12 cellular contexts compared by ENCODE assay signal in genomic region chr7:22663319-22663718, GRCh38.
DNase-seq lines count a peak whose midpoint lies in the region; ATAC-seq and TF ChIP-seq lines count a peak whose summit lies in the region.
"Had no signal": no experiment of that assay in that cellular context is flagged by ENCODE, and none has a peak within 500 bp of the region (broad histone marks: within the 10 kb centered on the region; RNA-seq: fewer than 3 reads in every experiment).

No MANE protein-coding gene starts in this region.

- peak overlapping the region; percentile 88 for H3K18ac ChIP-seq in IMR-90 (ENCODE audit: low read depth, low read length)

- peak; percentile 40 for DNase-seq in activated CD4-positive, alpha-beta T cell treated with anti-CD3 and anti-CD28 coated beads for 36 hours
- DNase-seq in activated CD4-positive, alpha-beta T cell treated with anti-CD3 and anti-CD28 coated beads, Interleukin-2, amount 50 U/mL, for 4 hours, result no peak
- peak; percentile 83 for DNase-seq in IMR-90
- peak; percentile 85 for DNase-seq in adipocyte (ENCODE audit: low read depth)
- no peak for DNase-seq in omental fat pad (ENCODE audit: low spot score)
- no peak for DNase-seq in inferior parietal cortex (ENCODE audit: extremely low spot score)
- DNase-seq in CD4-positive, alpha-beta T cell, result no peak
- no peak for DNase-seq in GF-D8 (lab: John Stamatoyannopoulos, UW)
- DNase-seq: activated naive CD8-positive, alpha-beta T cell treated with anti-CD3 and anti-CD28 coated beads, Interleukin-2, amount 10 ng/mL, durations not matched to agents 7 days and 5 days; midbrain; NCI-H2029 treated with DMSO at 0.1 percent for 48 hours had no signal

- peak overlapping the region; percentile 88 for H4K5ac ChIP-seq in IMR-90 (ENCODE audit: low read depth, low read length)

- peaks cover 21% of the 10 kb centered on the region for H3K27me3 Mint-ChIP-seq in activated CD4-positive, alpha-beta T cell treated with anti-CD3 and anti-CD28 coated beads for 36 hours
- H3K27me3 Mint-ChIP-seq in CD4-positive, alpha-beta T cell, result peaks cover 6% of the 10 kb centered on the region

- peak overlapping the region; percentile 95 for H3K27ac ChIP-seq in IMR-90 (ENCODE audit: insufficient read depth, low read length)
- no peak overlapping the region for H3K27ac ChIP-seq in CD4-positive, alpha-beta T cell (ENCODE audit: low read depth, low read length)
- H3K27ac ChIP-seq: esophagus muscularis mucosa had no signal

- H2BK5ac ChIP-seq in IMR-90 (ENCODE audit: low read depth, low read length, poor library complexity, severe bottlenecking), result peak overlapping the region; percentile 87

- peak overlapping the region; percentile 91 to 95 for H4K8ac ChIP-seq in IMR-90 (ENCODE audit: low read depth in 2 of 2, low read length in 2 of 2)

- dilution Hi-C loops in IMR-90 (cut with HindIII; ENCODE audit: low sequenced_read_pairs, unreplicated experiment), result no loop called here

- H2BK20ac ChIP-seq in IMR-90 (ENCODE audit: low read depth, low read length), result peak overlapping the region; percentile 98

- H2BK15ac ChIP-seq in IMR-90 (ENCODE audit: low read depth, low read length), result peak overlapping the region; percentile 96; the same call in 2 of the 3 replicates

- H3K4me1 Mint-ChIP-seq in activated CD4-positive, alpha-beta T cell treated with anti-CD3 and anti-CD28 coated beads for 36 hours, result peaks cover 53% of the 10 kb centered on the region
- no peaks in the 10 kb centered on the region for H3K4me1 Mint-ChIP-seq in CD4-positive, alpha-beta T cell (ENCODE audit: low read depth)

- peak overlapping the region; percentile 87 for H3K27ac Mint-ChIP-seq in activated CD4-positive, alpha-beta T cell treated with anti-CD3 and anti-CD28 coated beads for 36 hours
- H3K27ac Mint-ChIP-seq in CD4-positive, alpha-beta T cell, result no peak overlapping the region
- H3K27ac Mint-ChIP-seq: activated naive CD8-positive, alpha-beta T cell treated with anti-CD3 and anti-CD28 coated beads, Interleukin-2, amount 10 ng/mL, durations not matched to agents 7 days and 5 days had no signal

- peak; percentile 21 for ATAC-seq in activated CD4-positive, alpha-beta T cell treated with anti-CD3 and anti-CD28 coated beads for 36 hours
- ATAC-seq in IMR-90 (ENCODE audit: low read depth) (peak; percentile 49), omental fat pad (ENCODE audit: low FRiP score) (peak; percentile 74)
- ATAC-seq in CD4-positive, alpha-beta T cell (ENCODE audit: poor library complexity), result no peak

- no peak for TF ChIP-seq POLR2A in IMR-90 (IDR thresholded peaks at IDR 0.05; ENCODE audit: low read depth, low read length)

- 0 out of 4 replicates have a peak, but pooled peaks cover 0 to 3% of the 10 kb centered on the region in 2 experiments for H3K79me1 ChIP-seq in IMR-90 (ENCODE audit: low read depth in 1 of 2, low read length in 2 of 2)

- H3K4me2 ChIP-seq in IMR-90 (ENCODE audit: low read depth, low read length), result peak overlapping the region; percentile 58; the same call in 1 of the 2 replicates

- TF ChIP-seq CTCF in IMR-90 (conservative IDR thresholded peaks at IDR 0.05; ENCODE audit: low read depth, low read length) (no peak), omental fat pad (IDR thresholded peaks at IDR 0.05) (no peak)
- TF ChIP-seq CTCF in CD4-positive, alpha-beta T cell (IDR thresholded peaks at IDR 0.05), result no peak

- H2AFZ ChIP-seq in IMR-90 (replicated peaks; ENCODE audit: low read length, poor library complexity), result no peak overlapping the region

- no peaks in the 10 kb centered on the region for H4K20me1 ChIP-seq in IMR-90 (ENCODE audit: insufficient read depth, low read length)

- H3K9me1 ChIP-seq in IMR-90 (ENCODE audit: insufficient read depth, low read length), result peaks cover 18% of the 10 kb centered on the region

- no peaks in the 10 kb centered on the region for H3K9me3 ChIP-seq in IMR-90 (ENCODE audit: control insufficient read depth, insufficient read depth, low read length)
- no peaks in the 10 kb centered on the region for H3K9me3 ChIP-seq in adipocyte (ENCODE audit: control insufficient read depth, low read length)
- H3K9me3 ChIP-seq in CD4-positive, alpha-beta T cell (ENCODE audit: control insufficient read depth, low read length), result no peaks in the 10 kb centered on the region
- H3K9me3 ChIP-seq: esophagus muscularis mucosa had no signal

- no peaks in the 10 kb centered on the region for H3K36me3 Mint-ChIP-seq in activated CD4-positive, alpha-beta T cell treated with anti-CD3 and anti-CD28 coated beads for 36 hours (ENCODE audit: low read depth)
- no peaks in the 10 kb centered on the region for H3K36me3 Mint-ChIP-seq in CD4-positive, alpha-beta T cell (ENCODE audit: low read depth)

- CTCF ChIA-PET in activated CD4-positive, alpha-beta T cell treated with anti-CD3 and anti-CD28 coated beads for 36 hours (lab: Charles Lee), result interaction anchor here (1.3 to 3.8 kb wide), 2 partner anchors 64 to 103 kb away, joined by 11 to 29 read pairs; partner anchors contain the start of gene IL6
- CTCF ChIA-PET in IMR-90 (lab: Yijun Ruan, JAX), result interaction anchor here (0.6 kb wide), 1 partner anchor 59 kb away, joined by 4 read pairs; no protein-coding TSS in a partner anchor
- CTCF ChIA-PET in CD4-positive, alpha-beta T cell (lab: Charles Lee), result no interaction called here

- BruUV-seq in IMR-90 (replicated peaks; lab: Mats Ljungman, UMichigan), result no TSS peak

- H3K4ac ChIP-seq in IMR-90 (ENCODE audit: low read depth, low read length), result peak overlapping the region; percentile 95

- H3K14ac ChIP-seq in IMR-90 (replicated peaks; ENCODE audit: low read depth, low read length), result peak overlapping the region; percentile 80

- peak overlapping the region; percentile 97; the same call in 1 of the 2 replicates for H3K23ac ChIP-seq in IMR-90 (ENCODE audit: low read depth, low read length)

- no peaks in the 10 kb centered on the region for H3K27me3 ChIP-seq in IMR-90 (ENCODE audit: control insufficient read depth, insufficient read depth, low read length)
- no peaks in the 10 kb centered on the region for H3K27me3 ChIP-seq in adipocyte (replicated peaks; ENCODE audit: control insufficient read depth, insufficient read depth, low read length)
- no peaks in the 10 kb centered on the region for H3K27me3 ChIP-seq in CD4-positive, alpha-beta T cell (ENCODE audit: control insufficient read depth, insufficient read depth, low read length)
- H3K27me3 ChIP-seq: esophagus muscularis mucosa had no signal

- peak overlapping the region; percentile 98 for H4K91ac ChIP-seq in IMR-90 (ENCODE audit: insufficient read depth, low read depth, low read length)

- H3K4me1 ChIP-seq in IMR-90 (ENCODE audit: control insufficient read depth, insufficient read depth, low read length), result peaks cover 21% of the 10 kb centered on the region
- H3K4me1 ChIP-seq in adipocyte (ENCODE audit: control insufficient read depth, insufficient read depth, low read length), result peaks cover 19% of the 10 kb centered on the region

- H3K36me3 ChIP-seq in IMR-90 (ENCODE audit: control insufficient read depth, insufficient read depth, low read length) (no peaks in the 10 kb centered on the region), adipocyte (ENCODE audit: control insufficient read depth, insufficient read depth, low read length, severe bottlenecking) (no peaks in the 10 kb centered on the region)
- H3K36me3 ChIP-seq: esophagus muscularis mucosa had no signal

- H2BK120ac ChIP-seq in IMR-90 (ENCODE audit: low read depth, low read length), result peak overlapping the region; percentile 97

- POLR2A ChIA-PET in activated CD4-positive, alpha-beta T cell treated with anti-CD3 and anti-CD28 coated beads for 36 hours (lab: Charles Lee), result interaction anchor here (1.0 kb wide), 1 partner anchor 34 kb away, joined by 5 read pairs; no protein-coding TSS in a partner anchor
- POLR2A ChIA-PET in IMR-90 (lab: Charles Lee; ENCODE audit: unreplicated experiment), result no interaction called here
- POLR2A ChIA-PET in CD4-positive, alpha-beta T cell (lab: Charles Lee), result no interaction called here

- in situ Hi-C loops in IMR-90 (cut with MboI; ENCODE audit: low sequenced_read_pairs), result no loop called here

- H2AK5ac ChIP-seq in IMR-90 (ENCODE audit: low read depth, low read length), result peak overlapping the region; percentile 95

- H3K4me3 Mint-ChIP-seq in activated CD4-positive, alpha-beta T cell treated with anti-CD3 and anti-CD28 coated beads for 36 hours, result no peak overlapping the region
- H3K4me3 Mint-ChIP-seq in CD4-positive, alpha-beta T cell, result no peak overlapping the region
- H3K4me3 Mint-ChIP-seq: activated naive CD8-positive, alpha-beta T cell treated with anti-CD3 and anti-CD28 coated beads, Interleukin-2, amount 10 ng/mL, durations not matched to agents 7 days and 5 days had no signal

- H3K4me3 ChIP-seq in IMR-90 (ENCODE audit: insufficient read depth, low read depth, low read length), result no peak overlapping the region
- peak overlapping the region; percentile 18 for H3K4me3 ChIP-seq in adipocyte (ENCODE audit: low read length)
- H3K4me3 ChIP-seq: esophagus muscularis mucosa had no signal

- H3K9ac ChIP-seq in IMR-90 (ENCODE audit: low read depth, low read length), result peak overlapping the region; percentile 68; the same call in 1 of the 2 replicates
- H3K9ac ChIP-seq in adipocyte (ENCODE audit: low read length), result peak overlapping the region; percentile 30

- intact Hi-C loops in activated CD4-positive, alpha-beta T cell treated with anti-CD3 and anti-CD28 coated beads for 36 hours (cut with DNase I, micrococcal nuclease), result loop anchor here (1.0 to 5.0 kb wide), 6 partner anchors 23 to 101 kb away; partner anchors contain the start of gene IL6 (in 2 of the 2)
- intact Hi-C loops in IMR-90 (cut with micrococcal nuclease), result loop anchor here (5.0 kb wide), 2 partner anchors 81 to 101 kb away; no protein-coding TSS in a partner anchor
- intact Hi-C loops in CD4-positive, alpha-beta T cell (cut with DNase I, micrococcal nuclease), result no loop called here

- no peak overlapping the region for H2AK9ac ChIP-seq in IMR-90 (replicated peaks; ENCODE audit: low read depth, low read length, poor library complexity)

- TF ChIP-seq RAD21 in IMR-90 (IDR thresholded peaks at IDR 0.05; ENCODE audit: low read length), result no peak

- H3K56ac ChIP-seq in IMR-90 (ENCODE audit: extremely low read depth, insufficient read depth, low read length), result peak overlapping the region; percentile 92

- H3K9me3 Mint-ChIP-seq in activated CD4-positive, alpha-beta T cell treated with anti-CD3 and anti-CD28 coated beads for 36 hours (ENCODE audit: low read depth), result no peaks in the 10 kb centered on the region
- no peaks in the 10 kb centered on the region for H3K9me3 Mint-ChIP-seq in CD4-positive, alpha-beta T cell

- WGBS in IMR-90 (ENCODE audit: extremely low coverage in 2 of 2, insufficient read length in 1 of 2), 2 experiments, result no CpG with 5 or more reads among the region's 2 CpGs

Comparison
In these comparisons a context has a peak if more than half of its experiments do, and no peak if none do; other contexts are left out.
1. DNase-seq: peak in activated CD4-positive, alpha-beta T cell treated with anti-CD3 and anti-CD28 coated beads for 36 hours (single experiment), IMR-90 (single experiment) and adipocyte (single experiment); none in activated CD4-positive, alpha-beta T cell treated with anti-CD3 and anti-CD28 coated beads, Interleukin-2, amount 50 U/mL, for 4 hours (0 of 2), omental fat pad (single experiment), inferior parietal cortex (single experiment), CD4-positive, alpha-beta T cell (0 of 10) and GF-D8 (single experiment).
2. intact Hi-C loops: an anchor here in activated CD4-positive, alpha-beta T cell treated with anti-CD3 and anti-CD28 coated beads for 36 hours (1.0 to 5.0 kb wide) and IMR-90 (5.0 kb wide); none called in CD4-positive, alpha-beta T cell.